Comparison of ENCODE assay signal across 1 cellular context in the genomic region with DNA sequence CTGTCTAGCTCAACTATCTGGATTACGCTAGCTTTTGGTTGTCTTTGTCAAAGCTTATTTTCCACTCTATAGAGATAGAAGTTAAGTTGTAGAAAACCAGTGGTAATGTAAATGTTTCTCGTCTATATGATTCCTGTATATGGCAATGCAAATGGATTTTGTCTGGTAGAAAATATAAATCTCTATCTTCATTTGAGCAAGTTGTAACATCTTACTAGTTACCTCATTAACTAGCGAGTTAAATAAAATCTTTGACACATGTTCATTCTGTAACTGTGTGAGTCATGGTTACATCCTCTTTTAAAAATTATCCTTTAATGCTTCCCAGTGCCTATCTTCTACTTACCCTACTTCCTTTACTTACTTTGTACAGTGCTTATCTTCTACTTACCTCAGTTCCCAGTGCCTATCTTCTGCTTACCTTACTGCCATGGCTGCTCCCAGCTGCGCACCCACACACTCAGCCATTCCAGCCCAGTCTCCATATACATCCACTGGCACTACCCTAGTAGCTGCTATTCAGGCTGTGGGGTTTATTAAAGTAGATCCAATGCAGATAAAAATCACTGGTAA.
TF ChIP-seq lines count a peak whose summit lies in the region.

No MANE protein-coding gene starts in this region.

TF ChIP-seq in K562, 482 proteins besides CTCF, POLR2A, EP300 and RAD21 (continued from another document and continues in another):
- TF ChIP-seq, protein P1, sequence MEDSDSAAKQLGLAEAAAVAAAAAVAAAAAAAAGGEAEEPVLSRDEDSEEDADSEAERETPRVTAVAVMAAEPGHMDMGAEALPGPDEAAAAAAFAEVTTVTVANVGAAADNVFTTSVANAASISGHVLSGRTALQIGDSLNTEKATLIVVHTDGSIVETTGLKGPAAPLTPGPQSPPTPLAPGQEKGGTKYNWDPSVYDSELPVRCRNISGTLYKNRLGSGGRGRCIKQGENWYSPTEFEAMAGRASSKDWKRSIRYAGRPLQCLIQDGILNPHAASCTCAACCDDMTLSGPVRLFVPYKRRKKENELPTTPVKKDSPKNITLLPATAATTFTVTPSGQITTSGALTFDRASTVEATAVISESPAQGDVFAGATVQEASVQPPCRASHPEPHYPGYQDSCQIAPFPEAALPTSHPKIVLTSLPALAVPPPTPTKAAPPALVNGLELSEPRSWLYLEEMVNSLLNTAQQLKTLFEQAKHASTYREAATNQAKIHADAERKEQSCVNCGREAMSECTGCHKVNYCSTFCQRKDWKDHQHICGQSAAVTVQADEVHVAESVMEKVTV (CRISPR knock-in tag; IDR thresholded peaks at IDR 0.05), result no peak
- TF ChIP-seq, protein P2, sequence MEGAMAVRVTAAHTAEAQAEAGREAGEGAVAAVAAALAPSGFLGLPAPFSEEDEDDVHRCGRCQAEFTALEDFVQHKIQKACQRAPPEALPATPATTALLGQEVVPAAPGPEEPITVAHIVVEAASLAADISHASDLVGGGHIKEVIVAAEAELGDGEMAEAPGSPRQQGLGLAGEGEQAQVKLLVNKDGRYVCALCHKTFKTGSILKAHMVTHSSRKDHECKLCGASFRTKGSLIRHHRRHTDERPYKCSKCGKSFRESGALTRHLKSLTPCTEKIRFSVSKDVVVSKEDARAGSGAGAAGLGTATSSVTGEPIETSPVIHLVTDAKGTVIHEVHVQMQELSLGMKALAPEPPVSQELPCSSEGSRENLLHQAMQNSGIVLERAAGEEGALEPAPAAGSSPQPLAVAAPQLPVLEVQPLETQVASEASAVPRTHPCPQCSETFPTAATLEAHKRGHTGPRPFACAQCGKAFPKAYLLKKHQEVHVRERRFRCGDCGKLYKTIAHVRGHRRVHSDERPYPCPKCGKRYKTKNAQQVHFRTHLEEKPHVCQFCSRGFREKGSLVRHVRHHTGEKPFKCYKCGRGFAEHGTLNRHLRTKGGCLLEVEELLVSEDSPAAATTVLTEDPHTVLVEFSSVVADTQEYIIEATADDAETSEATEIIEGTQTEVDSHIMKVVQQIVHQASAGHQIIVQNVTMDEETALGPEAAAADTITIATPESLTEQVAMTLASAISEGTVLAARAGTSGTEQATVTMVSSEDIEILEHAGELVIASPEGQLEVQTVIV (CRISPR knock-in tag; IDR thresholded peaks at IDR 0.05; ENCODE audit: borderline replicate concordance), result no peak
- TF ChIP-seq, protein P3, sequence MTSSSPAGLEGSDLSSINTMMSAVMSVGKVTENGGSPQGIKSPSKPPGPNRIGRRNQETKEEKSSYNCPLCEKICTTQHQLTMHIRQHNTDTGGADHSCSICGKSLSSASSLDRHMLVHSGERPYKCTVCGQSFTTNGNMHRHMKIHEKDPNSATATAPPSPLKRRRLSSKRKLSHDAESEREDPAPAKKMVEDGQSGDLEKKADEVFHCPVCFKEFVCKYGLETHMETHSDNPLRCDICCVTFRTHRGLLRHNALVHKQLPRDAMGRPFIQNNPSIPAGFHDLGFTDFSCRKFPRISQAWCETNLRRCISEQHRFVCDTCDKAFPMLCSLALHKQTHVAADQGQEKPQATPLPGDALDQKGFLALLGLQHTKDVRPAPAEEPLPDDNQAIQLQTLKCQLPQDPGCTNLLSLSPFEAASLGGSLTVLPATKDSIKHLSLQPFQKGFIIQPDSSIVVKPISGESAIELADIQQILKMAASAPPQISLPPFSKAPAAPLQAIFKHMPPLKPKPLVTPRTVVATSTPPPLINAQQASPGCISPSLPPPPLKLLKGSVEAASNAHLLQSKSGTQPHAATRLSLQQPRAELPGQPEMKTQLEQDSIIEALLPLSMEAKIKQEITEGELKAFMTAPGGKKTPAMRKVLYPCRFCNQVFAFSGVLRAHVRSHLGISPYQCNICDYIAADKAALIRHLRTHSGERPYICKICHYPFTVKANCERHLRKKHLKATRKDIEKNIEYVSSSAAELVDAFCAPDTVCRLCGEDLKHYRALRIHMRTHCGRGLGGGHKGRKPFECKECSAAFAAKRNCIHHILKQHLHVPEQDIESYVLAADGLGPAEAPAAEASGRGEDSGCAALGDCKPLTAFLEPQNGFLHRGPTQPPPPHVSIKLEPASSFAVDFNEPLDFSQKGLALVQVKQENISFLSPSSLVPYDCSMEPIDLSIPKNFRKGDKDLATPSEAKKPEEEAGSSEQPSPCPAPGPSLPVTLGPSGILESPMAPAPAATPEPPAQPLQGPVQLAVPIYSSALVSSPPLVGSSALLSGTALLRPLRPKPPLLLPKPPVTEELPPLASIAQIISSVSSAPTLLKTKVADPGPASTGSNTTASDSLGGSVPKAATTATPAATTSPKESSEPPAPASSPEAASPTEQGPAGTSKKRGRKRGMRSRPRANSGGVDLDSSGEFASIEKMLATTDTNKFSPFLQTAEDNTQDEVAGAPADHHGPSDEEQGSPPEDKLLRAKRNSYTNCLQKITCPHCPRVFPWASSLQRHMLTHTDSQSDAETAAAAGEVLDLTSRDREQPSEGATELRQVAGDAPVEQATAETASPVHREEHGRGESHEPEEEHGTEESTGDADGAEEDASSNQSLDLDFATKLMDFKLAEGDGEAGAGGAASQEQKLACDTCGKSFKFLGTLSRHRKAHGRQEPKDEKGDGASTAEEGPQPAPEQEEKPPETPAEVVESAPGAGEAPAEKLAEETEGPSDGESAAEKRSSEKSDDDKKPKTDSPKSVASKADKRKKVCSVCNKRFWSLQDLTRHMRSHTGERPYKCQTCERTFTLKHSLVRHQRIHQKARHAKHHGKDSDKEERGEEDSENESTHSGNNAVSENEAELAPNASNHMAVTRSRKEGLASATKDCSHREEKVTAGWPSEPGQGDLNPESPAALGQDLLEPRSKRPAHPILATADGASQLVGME (CRISPR knock-in tag; IDR thresholded peaks at IDR 0.05), result no peak
- peak; percentile 85 for TF ChIP-seq TAL1 (IDR thresholded peaks at IDR 0.05)
- TF ChIP-seq, protein P4, sequence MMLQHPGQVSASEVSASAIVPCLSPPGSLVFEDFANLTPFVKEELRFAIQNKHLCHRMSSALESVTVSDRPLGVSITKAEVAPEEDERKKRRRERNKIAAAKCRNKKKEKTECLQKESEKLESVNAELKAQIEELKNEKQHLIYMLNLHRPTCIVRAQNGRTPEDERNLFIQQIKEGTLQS (IDR thresholded peaks at IDR 0.05), result peak; percentile 79
- TF ChIP-seq, protein P4 (CRISPR knock-in tag; conservative IDR thresholded peaks at IDR 0.05), result no peak
- no peak for TF ChIP-seq HBP1 (CRISPR knock-in tag; IDR thresholded peaks at IDR 0.05)
- TF ChIP-seq, protein P5, sequence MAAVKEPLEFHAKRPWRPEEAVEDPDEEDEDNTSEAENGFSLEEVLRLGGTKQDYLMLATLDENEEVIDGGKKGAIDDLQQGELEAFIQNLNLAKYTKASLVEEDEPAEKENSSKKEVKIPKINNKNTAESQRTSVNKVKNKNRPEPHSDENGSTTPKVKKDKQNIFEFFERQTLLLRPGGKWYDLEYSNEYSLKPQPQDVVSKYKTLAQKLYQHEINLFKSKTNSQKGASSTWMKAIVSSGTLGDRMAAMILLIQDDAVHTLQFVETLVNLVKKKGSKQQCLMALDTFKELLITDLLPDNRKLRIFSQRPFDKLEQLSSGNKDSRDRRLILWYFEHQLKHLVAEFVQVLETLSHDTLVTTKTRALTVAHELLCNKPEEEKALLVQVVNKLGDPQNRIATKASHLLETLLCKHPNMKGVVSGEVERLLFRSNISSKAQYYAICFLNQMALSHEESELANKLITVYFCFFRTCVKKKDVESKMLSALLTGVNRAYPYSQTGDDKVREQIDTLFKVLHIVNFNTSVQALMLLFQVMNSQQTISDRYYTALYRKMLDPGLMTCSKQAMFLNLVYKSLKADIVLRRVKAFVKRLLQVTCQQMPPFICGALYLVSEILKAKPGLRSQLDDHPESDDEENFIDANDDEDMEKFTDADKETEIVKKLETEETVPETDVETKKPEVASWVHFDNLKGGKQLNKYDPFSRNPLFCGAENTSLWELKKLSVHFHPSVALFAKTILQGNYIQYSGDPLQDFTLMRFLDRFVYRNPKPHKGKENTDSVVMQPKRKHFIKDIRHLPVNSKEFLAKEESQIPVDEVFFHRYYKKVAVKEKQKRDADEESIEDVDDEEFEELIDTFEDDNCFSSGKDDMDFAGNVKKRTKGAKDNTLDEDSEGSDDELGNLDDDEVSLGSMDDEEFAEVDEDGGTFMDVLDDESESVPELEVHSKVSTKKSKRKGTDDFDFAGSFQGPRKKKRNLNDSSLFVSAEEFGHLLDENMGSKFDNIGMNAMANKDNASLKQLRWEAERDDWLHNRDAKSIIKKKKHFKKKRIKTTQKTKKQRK (IDR thresholded peaks at IDR 0.05; ENCODE audit: borderline replicate concordance, low read depth, low read length), result no peak
- TF ChIP-seq ZC3H8 (IDR thresholded peaks at IDR 0.05), result no peak
- no peak for TF ChIP-seq ZNF79 (CRISPR knock-in tag; IDR thresholded peaks at IDR 0.05; ENCODE audit: low read depth)
- TF ChIP-seq TEAD4 (IDR thresholded peaks at IDR 0.05; ENCODE audit: low read length), result peak; percentile 91
- no peak for TF ChIP-seq TEAD4 (CRISPR knock-in tag; IDR thresholded peaks at IDR 0.05; ENCODE audit: borderline replicate concordance)
- TF ChIP-seq, protein P6, sequence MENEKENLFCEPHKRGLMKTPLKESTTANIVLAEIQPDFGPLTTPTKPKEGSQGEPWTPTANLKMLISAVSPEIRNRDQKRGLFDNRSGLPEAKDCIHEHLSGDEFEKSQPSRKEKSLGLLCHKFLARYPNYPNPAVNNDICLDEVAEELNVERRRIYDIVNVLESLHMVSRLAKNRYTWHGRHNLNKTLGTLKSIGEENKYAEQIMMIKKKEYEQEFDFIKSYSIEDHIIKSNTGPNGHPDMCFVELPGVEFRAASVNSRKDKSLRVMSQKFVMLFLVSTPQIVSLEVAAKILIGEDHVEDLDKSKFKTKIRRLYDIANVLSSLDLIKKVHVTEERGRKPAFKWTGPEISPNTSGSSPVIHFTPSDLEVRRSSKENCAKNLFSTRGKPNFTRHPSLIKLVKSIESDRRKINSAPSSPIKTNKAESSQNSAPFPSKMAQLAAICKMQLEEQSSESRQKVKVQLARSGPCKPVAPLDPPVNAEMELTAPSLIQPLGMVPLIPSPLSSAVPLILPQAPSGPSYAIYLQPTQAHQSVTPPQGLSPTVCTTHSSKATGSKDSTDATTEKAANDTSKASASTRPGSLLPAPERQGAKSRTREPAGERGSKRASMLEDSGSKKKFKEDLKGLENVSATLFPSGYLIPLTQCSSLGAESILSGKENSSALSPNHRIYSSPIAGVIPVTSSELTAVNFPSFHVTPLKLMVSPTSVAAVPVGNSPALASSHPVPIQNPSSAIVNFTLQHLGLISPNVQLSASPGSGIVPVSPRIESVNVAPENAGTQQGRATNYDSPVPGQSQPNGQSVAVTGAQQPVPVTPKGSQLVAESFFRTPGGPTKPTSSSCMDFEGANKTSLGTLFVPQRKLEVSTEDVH (IDR thresholded peaks at IDR 0.05; ENCODE audit: low read depth, partially characterized antibody), result no peak
- TF ChIP-seq ZNF57 (CRISPR knock-in tag; IDR thresholded peaks at IDR 0.05), result no peak
- TF ChIP-seq SMARCE1 (IDR thresholded peaks at IDR 0.05), result peak; percentile 91
- TF ChIP-seq TOE1 (IDR thresholded peaks at IDR 0.05; ENCODE audit: borderline replicate concordance), result 0 out of 2 replicates have a peak, but pooled peaks have one; percentile 28
- TF ChIP-seq TOE1 (CRISPR knock-in tag; IDR thresholded peaks at IDR 0.05; ENCODE audit: borderline replicate concordance, low read depth), result no peak
- TF ChIP-seq RAD51 (IDR thresholded peaks at IDR 0.05; ENCODE audit: borderline replicate concordance, low read depth), result no peak
- TF ChIP-seq, protein P7, sequence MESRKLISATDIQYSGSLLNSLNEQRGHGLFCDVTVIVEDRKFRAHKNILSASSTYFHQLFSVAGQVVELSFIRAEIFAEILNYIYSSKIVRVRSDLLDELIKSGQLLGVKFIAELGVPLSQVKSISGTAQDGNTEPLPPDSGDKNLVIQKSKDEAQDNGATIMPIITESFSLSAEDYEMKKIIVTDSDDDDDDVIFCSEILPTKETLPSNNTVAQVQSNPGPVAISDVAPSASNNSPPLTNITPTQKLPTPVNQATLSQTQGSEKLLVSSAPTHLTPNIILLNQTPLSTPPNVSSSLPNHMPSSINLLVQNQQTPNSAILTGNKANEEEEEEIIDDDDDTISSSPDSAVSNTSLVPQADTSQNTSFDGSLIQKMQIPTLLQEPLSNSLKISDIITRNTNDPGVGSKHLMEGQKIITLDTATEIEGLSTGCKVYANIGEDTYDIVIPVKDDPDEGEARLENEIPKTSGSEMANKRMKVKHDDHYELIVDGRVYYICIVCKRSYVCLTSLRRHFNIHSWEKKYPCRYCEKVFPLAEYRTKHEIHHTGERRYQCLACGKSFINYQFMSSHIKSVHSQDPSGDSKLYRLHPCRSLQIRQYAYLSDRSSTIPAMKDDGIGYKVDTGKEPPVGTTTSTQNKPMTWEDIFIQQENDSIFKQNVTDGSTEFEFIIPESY (CRISPR knock-in tag; IDR thresholded peaks at IDR 0.05), result 0 out of 2 replicates have a peak, but pooled peaks have one; percentile 4
- TF ChIP-seq KAT7 (CRISPR knock-in tag; IDR thresholded peaks at IDR 0.05; ENCODE audit: borderline replicate concordance), result no peak
- TF ChIP-seq CEBPG (CRISPR knock-in tag; IDR thresholded peaks at IDR 0.05), result no peak
- TF ChIP-seq CEBPG (tag; conservative IDR thresholded peaks at IDR 0.05 in 1 of 2, IDR thresholded peaks at IDR 0.05 in 1 of 2), result peak in 1 of 2 experiments; percentile 20; a peak in 1 of 4 replicates
- TF ChIP-seq, protein P8, sequence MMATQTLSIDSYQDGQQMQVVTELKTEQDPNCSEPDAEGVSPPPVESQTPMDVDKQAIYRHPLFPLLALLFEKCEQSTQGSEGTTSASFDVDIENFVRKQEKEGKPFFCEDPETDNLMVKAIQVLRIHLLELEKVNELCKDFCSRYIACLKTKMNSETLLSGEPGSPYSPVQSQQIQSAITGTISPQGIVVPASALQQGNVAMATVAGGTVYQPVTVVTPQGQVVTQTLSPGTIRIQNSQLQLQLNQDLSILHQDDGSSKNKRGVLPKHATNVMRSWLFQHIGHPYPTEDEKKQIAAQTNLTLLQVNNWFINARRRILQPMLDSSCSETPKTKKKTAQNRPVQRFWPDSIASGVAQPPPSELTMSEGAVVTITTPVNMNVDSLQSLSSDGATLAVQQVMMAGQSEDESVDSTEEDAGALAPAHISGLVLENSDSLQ (IDR thresholded peaks at IDR 0.05), result no peak
- peak; percentile 85; the same call in 1 of the 2 replicates for TF ChIP-seq ZEB2 (IDR thresholded peaks at IDR 0.05)
- no peak for TF ChIP-seq ZNF197 (CRISPR knock-in tag; IDR thresholded peaks at IDR 0.05; ENCODE audit: low read depth)
- peak; percentile 77; the same call in 1 of the 2 replicates for TF ChIP-seq POLR2AphosphoS5 (IDR thresholded peaks at IDR 0.05; ENCODE audit: control insufficient read depth, insufficient read depth, low read depth, low read length)
- TF ChIP-seq LEF1 (IDR thresholded peaks at IDR 0.05), result peak; percentile 40; the same call in 1 of the 2 replicates
- TF ChIP-seq ZZZ3 (IDR thresholded peaks at IDR 0.05), result no peak
